Comparison of ENCODE assay signal across 8 cellular contexts in genomic region chr7:112411186-112411795, GRCh38. TPM values are rescaled to one million over a fixed set of nuclear protein-coding genes. Genes with fewer than 3 reads are reported as not detected.
DNase-seq lines count a peak whose midpoint lies in the region; ATAC-seq and TF ChIP-seq lines count a peak whose summit lies in the region.

No MANE protein-coding gene starts in this region.

- no peak for TF ChIP-seq POLR2A in transverse colon (IDR thresholded peaks at IDR 0.05)

- H3K79me2 ChIP-seq in hepatocyte = no peaks in the 10 kb centered on the region

- H3K4me3 ChIP-seq in AG04450 (ENCODE audit: low read depth, low read length) = no peak overlapping the region
- no peak overlapping the region for H3K4me3 ChIP-seq in hepatocyte
- H3K4me3 ChIP-seq in transverse colon = no peak overlapping the region

- H3K27me3 Mint-ChIP-seq in activated CD4-positive, alpha-beta memory T cell treated with anti-CD3 and anti-CD28 coated beads, Interleukin-2, amount 10 ng/mL, durations not matched to agents 7 days and 5 days = peaks cover 24% of the 10 kb centered on the region

- intact Hi-C loops in transverse colon (cut with DNase I; ENCODE audit: low total_unique reads) = no loop called here

- DNase-seq in AG04450 (ENCODE audit: low read depth, low spot score) (no peak), HT-29 (ENCODE audit: low spot score) (peak; percentile 65), UCSD-AML1 (lab: John Stamatoyannopoulos, UW; ENCODE audit: unreplicated experiment) (peak; percentile 4), hepatocyte (ENCODE audit: low spot score) (peak; percentile 58), transverse colon (peak; percentile 14)
- no peak for DNase-seq in activated CD4-positive, alpha-beta memory T cell treated with anti-CD3 and anti-CD28 coated beads, Interleukin-2, amount 10 ng/mL, durations not matched to agents 7 days and 5 days

- TF ChIP-seq CTCF in AG04450 (IDR thresholded peaks at IDR 0.05; ENCODE audit: low read depth, low read length) (peak; percentile 78), hepatocyte (IDR thresholded peaks at IDR 0.05; ENCODE audit: poor library complexity) (peak; percentile 79), transverse colon (IDR thresholded peaks at IDR 0.05) (peak in 4 of 5 experiments; percentile 23 to 43 (median 36))

- POLR2A ChIA-PET in AG04450 (lab: Yijun Ruan, JAX) = no interaction called here
- POLR2A ChIA-PET in activated CD4-positive, alpha-beta memory T cell treated with anti-CD3 and anti-CD28 coated beads, Interleukin-2, amount 10 ng/mL, durations not matched to agents 7 days and 5 days (lab: Charles Lee) = no interaction called here

- H4K20me1 ChIP-seq in hepatocyte (ENCODE audit: insufficient read depth, poor library complexity, severe bottlenecking) = no peaks in the 10 kb centered on the region

- H3K36me3 ChIP-seq in hepatocyte (replicated peaks; ENCODE audit: insufficient read depth, low read depth) (no peaks in the 10 kb centered on the region), transverse colon (no peaks in the 10 kb centered on the region)

- ATAC-seq in GM21367 (IDR thresholded peaks at IDR 0.05; ENCODE audit: unreplicated experiment) (no peak), HG03432 (IDR thresholded peaks at IDR 0.05; ENCODE audit: unreplicated experiment) (no peak)

- peaks cover 2% of the 10 kb centered on the region for H3K4me1 Mint-ChIP-seq in activated CD4-positive, alpha-beta memory T cell treated with anti-CD3 and anti-CD28 coated beads, Interleukin-2, amount 10 ng/mL, durations not matched to agents 7 days and 5 days

- CTCF ChIA-PET in AG04450 (lab: Charles Lee) = interaction anchor here (0.7 to 2.7 kb wide), 11 partner anchors 8 to 658 kb away, joined by 3 to 12 read pairs (median 3); no protein-coding TSS in a partner anchor
- CTCF ChIA-PET in activated CD4-positive, alpha-beta memory T cell treated with anti-CD3 and anti-CD28 coated beads, Interleukin-2, amount 10 ng/mL, durations not matched to agents 7 days and 5 days (lab: Charles Lee) = no interaction called here

- no peak for TF ChIP-seq EP300 in transverse colon (IDR thresholded peaks at IDR 0.05; ENCODE audit: low read depth)

- in situ Hi-C loops in transverse colon (cut with MboI; ENCODE audit: low pct_ligation_motif_present in 1 of 4, low pct_unique_long_range_greater_than_20kb in 1 of 4, low sequenced_read_pairs in 3 of 4) = loop anchor here in 3 of 4 donors (25.0 kb wide), 1 partner anchor 649 kb away; no protein-coding TSS in a partner anchor

- H3K27ac ChIP-seq in AG04450 (ENCODE audit: low read depth, low read length) = no peak overlapping the region
- H3K27ac ChIP-seq in hepatocyte = no peak overlapping the region
- H3K27ac ChIP-seq in transverse colon = no peak overlapping the region

- H3K4me2 ChIP-seq in hepatocyte = no peak overlapping the region

- H3K9me2 ChIP-seq in hepatocyte (replicated peaks; ENCODE audit: insufficient read depth) = no peaks in the 10 kb centered on the region

- peaks cover 7% of the 10 kb centered on the region for H3K27me3 ChIP-seq in AG04450 (ENCODE audit: control insufficient read depth, insufficient read depth, low read length)
- H3K27me3 ChIP-seq in hepatocyte = no peaks in the 10 kb centered on the region
- H3K27me3 ChIP-seq in transverse colon = no peaks in the 10 kb centered on the region

- H3K9me3 ChIP-seq in AG04450 (ENCODE audit: control insufficient read depth, insufficient read depth, low read length) (no peaks in the 10 kb centered on the region), hepatocyte (ENCODE audit: low read depth) (no peaks in the 10 kb centered on the region), transverse colon (no peaks in the 10 kb centered on the region)

- H3K27ac Mint-ChIP-seq in activated CD4-positive, alpha-beta memory T cell treated with anti-CD3 and anti-CD28 coated beads, Interleukin-2, amount 10 ng/mL, durations not matched to agents 7 days and 5 days = no peak overlapping the region

- H3K4me1 ChIP-seq in hepatocyte (ENCODE audit: insufficient read depth) = no peaks in the 10 kb centered on the region
- H3K4me1 ChIP-seq in transverse colon = peaks cover 0 to 6% (median 0%) of the 10 kb centered on the region in 4 donors

- no peak overlapping the region for H3K4me3 Mint-ChIP-seq in activated CD4-positive, alpha-beta memory T cell treated with anti-CD3 and anti-CD28 coated beads, Interleukin-2, amount 10 ng/mL, durations not matched to agents 7 days and 5 days

- 66% methylated on average over 7 of the region's 7 CpGs for WGBS in hepatocyte (ENCODE audit: low lambda C conversion rate, missing lambda C conversion rate)
- 39% methylated on average over 5 to 7 of the region's 7 CpGs for WGBS in transverse colon (ENCODE audit: low coverage in 1 of 2), 2 donors

- no peaks in the 10 kb centered on the region for H3K36me3 Mint-ChIP-seq in activated CD4-positive, alpha-beta memory T cell treated with anti-CD3 and anti-CD28 coated beads, Interleukin-2, amount 10 ng/mL, durations not matched to agents 7 days and 5 days (ENCODE audit: low read depth)

- H3K9me3 Mint-ChIP-seq in activated CD4-positive, alpha-beta memory T cell treated with anti-CD3 and anti-CD28 coated beads, Interleukin-2, amount 10 ng/mL, durations not matched to agents 7 days and 5 days = no peaks in the 10 kb centered on the region

- H2AFZ ChIP-seq in hepatocyte = no peak overlapping the region

RNA-seq across cellular contexts. Expression of gene IFRD1, which starts 39.0 kb away (rescaled TPM):
- polyA plus RNA-seq in AG04450 (2011; rRNA removed) (35.4 and 46.9 TPM in 2 replicates), hepatocyte (69.9 and 76.3 TPM in 2 replicates)
- polyA minus RNA-seq in AG04450 (2011; rRNA and poly(A)+ RNA removed) = 14.0 and 21.4 TPM in 2 replicates
- total RNA-seq in HT-29 (2014; rRNA removed; shearing (Covaris generic)) = 54.8 and 58.9 TPM in 2 replicates
- total RNA-seq in hepatocyte (83.7 and 114 TPM in 2 replicates), transverse colon (10 to 100 TPM; 23.3 to 92.7 (median 52.0) TPM)
- total RNA-seq in activated CD4-positive, alpha-beta memory T cell treated with anti-CD3 and anti-CD28 coated beads, Interleukin-2, amount 10 ng/mL, durations not matched to agents 7 days and 5 days = 10 to 100 TPM; 33.4 to 36.1 TPM

Comparison
In these comparisons a context has a peak if more than half of its experiments do, and no peak if none do; other contexts are left out.
1. DNase-seq: peak in HT-29 (single experiment), UCSD-AML1 (single experiment), hepatocyte (single experiment) and transverse colon (single experiment); none in AG04450 (single experiment) and activated CD4-positive, alpha-beta memory T cell treated with anti-CD3 and anti-CD28 coated beads, Interleukin-2, amount 10 ng/mL, durations not matched to agents 7 days and 5 days (single experiment).
2. Peak in every context shown above with its lines, with median percentiles within 50 percentile points of each other: CTCF ChIP-seq.